Comparison of ENCODE assay signal across 8 cellular contexts in genomic region chr3:48273594-48274211, GRCh38. TPM values are rescaled to one million over a fixed set of nuclear protein-coding genes. Genes with fewer than 3 reads are reported as not detected.
DNase-seq lines count a peak whose midpoint lies in the region; ATAC-seq and TF ChIP-seq lines count a peak whose summit lies in the region.

No MANE protein-coding gene starts in this region.

- H3K36me3 ChIP-seq in WERI-Rb-1 = peaks cover 5% of the 10 kb centered on the region

- H3K27me3 ChIP-seq in WERI-Rb-1 (ENCODE audit: insufficient read depth, low read depth, severe bottlenecking) = no peaks in the 10 kb centered on the region

- H3K4me3 ChIP-seq in WERI-Rb-1 (ENCODE audit: low read depth, low read length) = no peak overlapping the region

- ATAC-seq in left lobe of liver = peak; percentile 95
- no peak for ATAC-seq in GM18907 (IDR thresholded peaks at IDR 0.05; ENCODE audit: unreplicated experiment)

- DNase-seq in SHP77 (lab: John Stamatoyannopoulos, UW) = peak; percentile 55 to 57
- DNase-seq in SHP77 treated with DMSO at 0.1 percent for 48 hours (lab: John Stamatoyannopoulos, UW) = no peak
- peak; percentile 21 for DNase-seq in NCI-H1694 (lab: John Stamatoyannopoulos, UW)
- peak; percentile 64 for DNase-seq in WERI-Rb-1
- peak; percentile 81 for DNase-seq in cerebellar cortex (ENCODE audit: low spot score)
- peak; percentile 59 for DNase-seq in left lobe of liver (ENCODE audit: low spot score)
- peak; percentile 14 to 34 (median 16) for DNase-seq in stimulated activated CD4-positive, alpha-beta T cell treated with anti-CD3 and anti-CD28 coated beads, TNF-alpha, amount 100 ng/mL, for 4 hours (ENCODE audit: low read depth in 3 of 3)

- H3K27ac ChIP-seq in WERI-Rb-1 = no peak overlapping the region

- TF ChIP-seq CTCF in WERI-Rb-1 (IDR thresholded peaks at IDR 0.05; ENCODE audit: low read depth, low read length) = peak; percentile 86

- H3K9me3 ChIP-seq in WERI-Rb-1 (ENCODE audit: severe bottlenecking) = no peaks in the 10 kb centered on the region

RNA-seq across cellular contexts. Expression of gene NME6, which starts 27.5 kb away (rescaled TPM):
- total RNA-seq in left lobe of liver = 10.7 TPM

RNA-seq across cellular contexts. Expression of gene ZNF589, which starts 32.8 kb away (rescaled TPM):
- total RNA-seq in left lobe of liver = 2.2 TPM

RNA-seq across cellular contexts. Expression of gene CAMP, which starts 50.4 kb away (rescaled TPM):
- total RNA-seq in left lobe of liver = 0.40 TPM

RNA-seq across cellular contexts. Expression of gene SPINK8, which starts 59.8 kb away (rescaled TPM):
- total RNA-seq in left lobe of liver = not detected
